Comparison of ENCODE assay signal across 13 cellular contexts in the genomic region with DNA sequence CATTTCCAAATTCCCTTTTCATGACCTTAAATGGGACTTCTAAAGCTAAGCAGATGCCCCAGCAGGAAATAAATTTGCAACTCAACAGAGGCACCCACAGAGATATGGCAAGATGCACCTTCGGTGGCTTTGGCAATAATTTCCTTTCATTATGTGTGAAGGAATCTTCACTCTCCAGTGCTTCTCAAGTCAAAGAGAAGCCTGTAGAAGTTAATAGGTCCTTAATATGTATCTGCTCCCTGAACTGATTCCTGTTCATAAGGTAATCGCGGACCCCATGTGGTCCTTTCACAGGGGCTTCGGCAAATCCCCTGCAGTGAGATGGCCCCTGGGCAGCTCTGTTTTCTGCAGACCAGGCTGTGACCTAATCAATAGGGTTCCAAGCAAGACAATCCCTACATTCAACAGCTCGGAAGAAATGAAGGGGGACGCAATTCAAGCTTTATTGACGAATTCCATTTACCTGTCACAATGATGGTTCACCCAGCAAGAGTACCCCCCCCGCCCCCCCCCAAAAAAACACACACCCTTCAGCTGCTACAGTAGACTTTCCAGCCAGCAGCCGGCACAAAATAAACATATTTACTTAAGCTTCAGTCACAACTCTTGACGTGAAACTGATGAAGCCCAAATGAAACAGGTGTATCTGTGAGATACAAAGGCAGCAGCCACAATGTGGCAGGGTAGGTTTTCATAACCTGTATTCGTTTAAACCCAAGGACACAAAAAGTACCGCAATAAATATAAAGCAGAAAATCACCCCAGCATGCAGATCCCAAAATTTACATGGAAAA. TPM values are rescaled to one million over a fixed set of nuclear protein-coding genes. Genes with fewer than 3 reads are reported as not detected.
DNase-seq lines count a peak whose midpoint lies in the region; ATAC-seq, FAIRE-seq and TF ChIP-seq lines count a peak whose summit lies in the region.
"Had no signal": no experiment of that assay in that cellular context is flagged by ENCODE, and none has a peak within 500 bp of the region (broad histone marks: within the 10 kb centered on the region; RNA-seq: fewer than 3 reads in every experiment).

No MANE protein-coding gene starts in this region.

- DNase-seq in A549 (ENCODE audit: low read depth in 1 of 2, low spot score in 1 of 2) (no peak), RWPE2 (ENCODE audit: low spot score) (no peak), iPS-NIHi7 (ENCODE audit: extremely low spot score) (peak; percentile 36), NCI-H82 treated with DMSO at 0.1 percent for 48 hours (lab: John Stamatoyannopoulos, UW; ENCODE audit: unreplicated experiment) (no peak)
- no peak for DNase-seq in stimulated activated CD4-positive, alpha-beta T cell treated with anti-CD3 and anti-CD28 coated beads, Interleukin-12 subunit alpha, Interleukin-12 subunit beta, amount 100 ng/mL, for 4 hours
- no peak for DNase-seq in activated effector memory CD4-positive, alpha-beta T cell treated with anti-CD3 and anti-CD28 coated beads, Interleukin-2, amount 50 U/mL, for 16 hours
- DNase-seq: activated CD8-positive, alpha-beta memory T cell treated with anti-CD3 and anti-CD28 coated beads, Interleukin-2, amount 10 ng/mL, durations not matched to agents 7 days and 5 days; DND-41; NK-92 treated with Interleukin-12 subunit alpha and Interleukin-12 subunit beta, amount 100 ng/mL, for 24 hours had no signal

- H3K9me3 ChIP-seq in A549: no peaks in the 10 kb centered on the region
- H3K9me3 ChIP-seq in HUES64 (ENCODE audit: insufficient read depth, low read depth, low read length): no peaks in the 10 kb centered on the region
- no peaks in the 10 kb centered on the region for H3K9me3 ChIP-seq in RWPE2 (ENCODE audit: severe bottlenecking)
- H3K9me3 ChIP-seq: prostate gland had no signal

- H3K36me3 ChIP-seq in HUES64 (ENCODE audit: insufficient read depth, low read length) (peaks cover 21% of the 10 kb centered on the region; the same call in 1 of the 2 replicates), RWPE2 (ENCODE audit: low read depth) (peaks cover 47% of the 10 kb centered on the region)
- H3K36me3 ChIP-seq: prostate gland had no signal

- H3K9ac ChIP-seq in HUES64 (ENCODE audit: low read depth, low read length): peak overlapping the region; percentile 37; the same call in 1 of the 2 replicates

- no peak for ATAC-seq in A549
- no peak for ATAC-seq in RWPE2 (ENCODE audit: low read depth)
- ATAC-seq in GM19467 (IDR thresholded peaks at IDR 0.05; ENCODE audit: unreplicated experiment): no peak
- ATAC-seq: activated CD8-positive, alpha-beta memory T cell treated with anti-CD3 and anti-CD28 coated beads, Interleukin-2, amount 10 ng/mL, durations not matched to agents 7 days and 5 days had no signal

- 32% methylated on average over 11 of the region's 12 CpGs for WGBS in A549 (ENCODE audit: missing lambda C conversion rate)
- WGBS in HUES64: under 1% methylated on average over 11 of the region's 12 CpGs

- peaks cover 79% of the 10 kb centered on the region for H3K4me1 ChIP-seq in A549
- peaks cover 70% of the 10 kb centered on the region for H3K4me1 ChIP-seq in HUES64 (ENCODE audit: insufficient read depth, low read length)
- peaks cover 42% of the 10 kb centered on the region for H3K4me1 ChIP-seq in RWPE2 (ENCODE audit: insufficient read depth, poor library complexity, severe bottlenecking)
- H3K4me1 ChIP-seq: prostate gland had no signal

- H3K27me3 ChIP-seq in HUES64 (ENCODE audit: insufficient read depth, low read length): no peaks in the 10 kb centered on the region
- H3K27me3 ChIP-seq in RWPE2 (ENCODE audit: insufficient read depth, poor library complexity, severe bottlenecking): no peaks in the 10 kb centered on the region

- POLR2A ChIA-PET in A549 (lab: Yijun Ruan, JAX): no interaction called here

- TF ChIP-seq EP300 in A549 (IDR thresholded peaks at IDR 0.05): no peak

- H3K4me3 ChIP-seq in A549: no peak overlapping the region; the same call in 2 of the 3 replicates
- H3K4me3 ChIP-seq in HUES64 (ENCODE audit: low read length): peak overlapping the region; percentile 42
- H3K4me3 ChIP-seq in RWPE2 (ENCODE audit: severe bottlenecking): no peak overlapping the region
- H3K4me3 ChIP-seq: prostate gland had no signal

- no peak for FAIRE-seq in A549 (lab: Jason Lieb, UNC)
- FAIRE-seq: GM12891 had no signal

- CTCF ChIA-PET in A549 (lab: Yijun Ruan, JAX): interaction anchor here (0.6 kb wide), 1 partner anchor 47 kb away, joined by 3 read pairs; no protein-coding TSS in a partner anchor

- no peak for TF ChIP-seq POLR2A in A549 (IDR thresholded peaks at IDR 0.05; ENCODE audit: low read length)

- TF ChIP-seq RAD21 in A549 (conservative IDR thresholded peaks at IDR 0.05 in 1 of 2, IDR thresholded peaks at IDR 0.05 in 1 of 2): no peak

- H3K27ac ChIP-seq in A549 (peak overlapping the region; percentile 77 to 91), HUES64 (ENCODE audit: low read depth, low read length) (peak overlapping the region; percentile 86), RWPE2 (ENCODE audit: poor library complexity, severe bottlenecking) (peak overlapping the region; percentile 85)
- H3K27ac ChIP-seq: prostate gland had no signal

- TF ChIP-seq CTCF in A549 (IDR thresholded peaks at IDR 0.05) (no peak), RWPE2 (IDR thresholded peaks at IDR 0.05; ENCODE audit: poor library complexity, severe bottlenecking) (no peak)

- peak overlapping the region; percentile 88 for H3K4me2 ChIP-seq in A549

TF ChIP-seq in A549, 52 proteins besides CTCF, POLR2A, EP300 and RAD21:
- TF ChIP-seq HMGXB4 (CRISPR knock-in tag; IDR thresholded peaks at IDR 0.05; ENCODE audit: borderline replicate concordance) (no peak), GATA3 (IDR thresholded peaks at IDR 0.05; ENCODE audit: borderline replicate concordance) (no peak)

RNA-seq across cellular contexts. Expression of gene FAT1, which starts 35.3 kb away (rescaled TPM):
- polyA plus RNA-seq in A549 (2011; rRNA removed) (177 and 225 TPM in 2 replicates), A549 (2017; fragmentation: RNase III; extraction: RNeasy Plus Mini Kit Qiagen cat#74134 plus additional on column Dnase treatment) (62.2 to 68.5 TPM (median 62.8 TPM) in 3 replicates)
- polyA plus RNA-seq in A549 (2012; cell fraction: cytosol; rRNA removed): 57.1 and 63.7 TPM in 2 replicates
- 201 and 278 TPM in 2 replicates for polyA plus RNA-seq in A549 (2012; cell fraction: nucleus; rRNA removed)
- polyA minus RNA-seq in A549 (2011; rRNA and poly(A)+ RNA removed): 1,227 and 1,657 TPM in 2 replicates
- 50.1 TPM for polyA plus RNA-seq in HUES64 (2013, experiment 1 of 2)
- 58.0 TPM for polyA plus RNA-seq in HUES64 (2013, experiment 2 of 2)
